Comparison of ENCODE assay signal across 1 cellular context in the genomic region with DNA sequence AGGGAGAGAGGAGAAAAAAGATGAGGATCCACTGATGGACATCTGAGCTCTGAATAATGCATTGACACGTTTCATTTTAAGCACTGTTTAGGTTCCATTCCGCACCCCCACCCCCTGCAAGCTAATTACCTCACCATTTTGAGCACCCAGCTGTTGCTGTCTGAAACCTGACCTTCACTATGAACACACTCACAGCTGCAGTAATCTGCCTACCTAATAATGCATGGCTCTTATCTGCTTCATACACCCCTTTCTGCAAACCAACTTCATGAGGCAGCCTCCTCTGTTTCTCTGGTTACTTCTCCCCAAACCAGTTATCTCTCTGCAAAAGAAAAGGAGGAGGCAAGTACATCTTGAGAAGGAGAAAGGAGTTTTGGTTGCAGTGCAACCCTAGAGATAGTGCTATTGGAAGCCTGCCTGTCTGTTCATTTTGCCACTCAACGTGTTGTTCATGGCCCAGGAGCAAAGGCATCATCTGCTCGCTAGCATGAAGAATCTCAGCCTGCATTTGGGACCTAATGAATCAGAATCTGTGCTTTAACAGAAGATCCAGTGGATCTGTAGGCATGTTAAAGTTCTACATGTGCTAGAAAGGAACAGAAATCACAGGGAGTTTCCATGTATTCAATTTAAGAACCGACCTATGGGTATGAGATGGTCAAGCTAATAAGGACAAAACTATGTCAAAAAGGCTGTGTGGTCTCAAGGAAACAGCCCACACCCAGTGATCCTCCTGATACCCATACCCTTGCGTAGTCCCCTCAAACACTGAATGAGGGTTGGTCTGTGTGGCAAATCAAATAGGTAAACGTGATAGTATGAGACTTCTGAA.
A peak's percentile ranks its signal among the peaks of the same experiment; 100 is the strongest.
TF ChIP-seq lines count a peak whose summit lies in the region.

No MANE protein-coding gene starts in this region.

TF ChIP-seq in K562, 482 proteins besides CTCF, POLR2A, EP300 and RAD21 (continued from another document):
- TF ChIP-seq, protein P1, sequence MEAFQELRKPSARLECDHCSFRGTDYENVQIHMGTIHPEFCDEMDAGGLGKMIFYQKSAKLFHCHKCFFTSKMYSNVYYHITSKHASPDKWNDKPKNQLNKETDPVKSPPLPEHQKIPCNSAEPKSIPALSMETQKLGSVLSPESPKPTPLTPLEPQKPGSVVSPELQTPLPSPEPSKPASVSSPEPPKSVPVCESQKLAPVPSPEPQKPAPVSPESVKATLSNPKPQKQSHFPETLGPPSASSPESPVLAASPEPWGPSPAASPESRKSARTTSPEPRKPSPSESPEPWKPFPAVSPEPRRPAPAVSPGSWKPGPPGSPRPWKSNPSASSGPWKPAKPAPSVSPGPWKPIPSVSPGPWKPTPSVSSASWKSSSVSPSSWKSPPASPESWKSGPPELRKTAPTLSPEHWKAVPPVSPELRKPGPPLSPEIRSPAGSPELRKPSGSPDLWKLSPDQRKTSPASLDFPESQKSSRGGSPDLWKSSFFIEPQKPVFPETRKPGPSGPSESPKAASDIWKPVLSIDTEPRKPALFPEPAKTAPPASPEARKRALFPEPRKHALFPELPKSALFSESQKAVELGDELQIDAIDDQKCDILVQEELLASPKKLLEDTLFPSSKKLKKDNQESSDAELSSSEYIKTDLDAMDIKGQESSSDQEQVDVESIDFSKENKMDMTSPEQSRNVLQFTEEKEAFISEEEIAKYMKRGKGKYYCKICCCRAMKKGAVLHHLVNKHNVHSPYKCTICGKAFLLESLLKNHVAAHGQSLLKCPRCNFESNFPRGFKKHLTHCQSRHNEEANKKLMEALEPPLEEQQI (IDR thresholded peaks at IDR 0.05) = no peak
- TF ChIP-seq LCOR (CRISPR knock-in tag; IDR thresholded peaks at IDR 0.05) (no peak), TCF3 (CRISPR knock-in tag; IDR thresholded peaks at IDR 0.05) (peak; percentile 33; the same call in 1 of the 2 replicates), TAL1 (IDR thresholded peaks at IDR 0.05) (peak; percentile 48; the same call in 1 of the 2 replicates), TGIF2 (CRISPR knock-in tag; IDR thresholded peaks at IDR 0.05) (no peak), CBFA2T2 (conservative IDR thresholded peaks at IDR 0.05) (peak; percentile 74), ESRRB (CRISPR knock-in tag; IDR thresholded peaks at IDR 0.05; ENCODE audit: borderline replicate concordance) (no peak), CXXC5 (CRISPR knock-in tag; IDR thresholded peaks at IDR 0.05) (no peak), SNRNP70 (optimal IDR thresholded peaks at IDR 0.05; ENCODE audit: low read depth, low read length) (no peak), GTF2E2 (tag; IDR thresholded peaks at IDR 0.05) (no peak), RHOXF2B (CRISPR knock-in tag; conservative IDR thresholded peaks at IDR 0.05) (no peak), ZNF384 (IDR thresholded peaks at IDR 0.05; ENCODE audit: low read depth, low read length) (no peak), TEAD4 (IDR thresholded peaks at IDR 0.05; ENCODE audit: low read length) (peak; percentile 50; the same call in 1 of the 2 replicates), TEAD4 (CRISPR knock-in tag; IDR thresholded peaks at IDR 0.05; ENCODE audit: borderline replicate concordance) (no peak)
- TF ChIP-seq, protein P2, sequence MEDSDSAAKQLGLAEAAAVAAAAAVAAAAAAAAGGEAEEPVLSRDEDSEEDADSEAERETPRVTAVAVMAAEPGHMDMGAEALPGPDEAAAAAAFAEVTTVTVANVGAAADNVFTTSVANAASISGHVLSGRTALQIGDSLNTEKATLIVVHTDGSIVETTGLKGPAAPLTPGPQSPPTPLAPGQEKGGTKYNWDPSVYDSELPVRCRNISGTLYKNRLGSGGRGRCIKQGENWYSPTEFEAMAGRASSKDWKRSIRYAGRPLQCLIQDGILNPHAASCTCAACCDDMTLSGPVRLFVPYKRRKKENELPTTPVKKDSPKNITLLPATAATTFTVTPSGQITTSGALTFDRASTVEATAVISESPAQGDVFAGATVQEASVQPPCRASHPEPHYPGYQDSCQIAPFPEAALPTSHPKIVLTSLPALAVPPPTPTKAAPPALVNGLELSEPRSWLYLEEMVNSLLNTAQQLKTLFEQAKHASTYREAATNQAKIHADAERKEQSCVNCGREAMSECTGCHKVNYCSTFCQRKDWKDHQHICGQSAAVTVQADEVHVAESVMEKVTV (CRISPR knock-in tag; IDR thresholded peaks at IDR 0.05) = no peak
- TF ChIP-seq, protein P3, sequence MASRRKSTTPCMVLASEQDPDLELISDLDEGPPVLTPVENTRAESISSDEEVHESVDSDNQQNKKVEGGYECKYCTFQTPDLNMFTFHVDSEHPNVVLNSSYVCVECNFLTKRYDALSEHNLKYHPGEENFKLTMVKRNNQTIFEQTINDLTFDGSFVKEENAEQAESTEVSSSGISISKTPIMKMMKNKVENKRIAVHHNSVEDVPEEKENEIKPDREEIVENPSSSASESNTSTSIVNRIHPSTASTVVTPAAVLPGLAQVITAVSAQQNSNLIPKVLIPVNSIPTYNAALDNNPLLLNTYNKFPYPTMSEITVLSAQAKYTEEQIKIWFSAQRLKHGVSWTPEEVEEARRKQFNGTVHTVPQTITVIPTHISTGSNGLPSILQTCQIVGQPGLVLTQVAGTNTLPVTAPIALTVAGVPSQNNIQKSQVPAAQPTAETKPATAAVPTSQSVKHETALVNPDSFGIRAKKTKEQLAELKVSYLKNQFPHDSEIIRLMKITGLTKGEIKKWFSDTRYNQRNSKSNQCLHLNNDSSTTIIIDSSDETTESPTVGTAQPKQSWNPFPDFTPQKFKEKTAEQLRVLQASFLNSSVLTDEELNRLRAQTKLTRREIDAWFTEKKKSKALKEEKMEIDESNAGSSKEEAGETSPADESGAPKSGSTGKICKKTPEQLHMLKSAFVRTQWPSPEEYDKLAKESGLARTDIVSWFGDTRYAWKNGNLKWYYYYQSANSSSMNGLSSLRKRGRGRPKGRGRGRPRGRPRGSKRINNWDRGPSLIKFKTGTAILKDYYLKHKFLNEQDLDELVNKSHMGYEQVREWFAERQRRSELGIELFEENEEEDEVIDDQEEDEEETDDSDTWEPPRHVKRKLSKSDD (conservative IDR thresholded peaks at IDR 0.05; ENCODE audit: low read length) = no peak
- TF ChIP-seq, protein P4, sequence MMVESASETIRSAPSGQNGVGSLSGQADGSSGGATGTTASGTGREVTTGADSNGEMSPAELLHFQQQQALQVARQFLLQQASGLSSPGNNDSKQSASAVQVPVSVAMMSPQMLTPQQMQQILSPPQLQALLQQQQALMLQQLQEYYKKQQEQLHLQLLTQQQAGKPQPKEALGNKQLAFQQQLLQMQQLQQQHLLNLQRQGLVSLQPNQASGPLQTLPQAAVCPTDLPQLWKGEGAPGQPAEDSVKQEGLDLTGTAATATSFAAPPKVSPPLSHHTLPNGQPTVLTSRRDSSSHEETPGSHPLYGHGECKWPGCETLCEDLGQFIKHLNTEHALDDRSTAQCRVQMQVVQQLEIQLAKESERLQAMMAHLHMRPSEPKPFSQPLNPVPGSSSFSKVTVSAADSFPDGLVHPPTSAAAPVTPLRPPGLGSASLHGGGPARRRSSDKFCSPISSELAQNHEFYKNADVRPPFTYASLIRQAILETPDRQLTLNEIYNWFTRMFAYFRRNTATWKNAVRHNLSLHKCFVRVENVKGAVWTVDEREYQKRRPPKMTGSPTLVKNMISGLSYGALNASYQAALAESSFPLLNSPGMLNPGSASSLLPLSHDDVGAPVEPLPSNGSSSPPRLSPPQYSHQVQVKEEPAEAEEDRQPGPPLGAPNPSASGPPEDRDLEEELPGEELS (CRISPR knock-in tag; IDR thresholded peaks at IDR 0.05; ENCODE audit: borderline replicate concordance) = no peak
